In the genomic region with DNA sequence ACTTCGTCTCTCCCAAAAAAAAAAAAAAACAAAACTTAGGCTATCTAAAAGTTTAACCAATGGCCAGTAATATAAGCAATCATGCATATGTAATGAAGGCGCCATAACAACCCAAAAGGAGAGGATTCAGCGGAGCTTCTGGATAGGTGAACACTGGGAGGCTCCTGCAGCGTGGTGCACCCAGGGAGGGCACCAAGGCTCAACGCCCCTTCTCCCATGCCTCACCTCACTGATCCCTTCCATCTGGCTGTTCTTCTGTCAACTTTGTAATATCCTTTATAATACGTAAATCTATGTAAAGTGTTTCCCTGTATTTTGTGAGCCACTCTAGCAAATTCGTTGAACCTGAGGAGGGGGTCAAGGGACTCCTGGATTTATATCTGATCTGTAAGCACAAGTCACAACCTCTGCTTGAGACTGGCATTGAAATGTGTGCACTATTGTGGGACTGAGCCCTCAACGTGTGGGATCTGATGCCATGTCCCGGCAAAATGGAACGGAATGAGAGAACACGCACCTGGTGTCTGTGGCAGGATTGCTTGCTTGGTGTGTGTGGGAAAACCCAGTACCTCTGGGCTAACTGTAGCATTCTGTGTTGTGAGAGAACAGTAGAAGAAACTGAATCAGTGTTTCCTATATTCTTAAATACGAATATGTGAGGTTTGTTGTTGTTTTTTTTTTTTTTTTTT, we compare ENCODE assay signal across 8 cellular contexts. TPM values are rescaled to one million over a fixed set of nuclear protein-coding genes. Genes with fewer than 3 reads are reported as not detected.
DNase-seq lines count a peak whose midpoint lies in the region; ATAC-seq, FAIRE-seq and TF ChIP-seq lines count a peak whose summit lies in the region.

No MANE protein-coding gene starts in this region.

- H2BK120ac ChIP-seq in neuronal stem cell (ENCODE audit: low read depth, low read length): no peak overlapping the region

- H4K91ac ChIP-seq in neuronal stem cell (ENCODE audit: low read depth, low read length, poor library complexity): no peak overlapping the region

- peak overlapping the region; percentile 68 for H3K4me2 ChIP-seq in BLaER1
- H3K4me2 ChIP-seq in neuronal stem cell (ENCODE audit: insufficient read depth, low read length, poor library complexity, severe bottlenecking): peak overlapping the region; percentile 25

- no peak overlapping the region for H3K18ac ChIP-seq in neuronal stem cell (ENCODE audit: low read length)

- no peak for ATAC-seq in GM18858 (IDR thresholded peaks at IDR 0.05; ENCODE audit: unreplicated experiment)

- H3K9ac ChIP-seq in BLaER1 (no peak overlapping the region), duodenal mucosa (ENCODE audit: low read depth in 1 of 2, low read length in 2 of 2) (no peak overlapping the region), neuronal stem cell (ENCODE audit: low read depth, low read length, poor library complexity) (no peak overlapping the region)

- peak overlapping the region; percentile 89 for H2AFZ ChIP-seq in neuronal stem cell (ENCODE audit: low read length)

- no peak for TF ChIP-seq CTCF in LNCaP clone FGC (IDR thresholded peaks at IDR 0.05; ENCODE audit: control insufficient read depth, extremely low read depth, insufficient read depth)
- TF ChIP-seq CTCF in D721Med (IDR thresholded peaks at IDR 0.05; ENCODE audit: insufficient read depth, missing control alignments): no peak

- DNase-seq in LNCaP clone FGC (ENCODE audit: low read depth) (no peak), neuronal stem cell (ENCODE audit: low spot score) (no peak), SIG-M5 treated with dmso at 0.1 percent for 504 hours (lab: John Stamatoyannopoulos, UW; ENCODE audit: unreplicated experiment) (no peak), NOMO-1 (lab: John Stamatoyannopoulos, UW; ENCODE audit: unreplicated experiment in 2 of 2) (no peak), D721Med (ENCODE audit: insufficient read length, low spot score) (no peak)

- no peaks in the 10 kb centered on the region for H4K20me1 ChIP-seq in BLaER1

- no peaks in the 10 kb centered on the region for H3K79me1 ChIP-seq in neuronal stem cell (ENCODE audit: low read depth, low read length)

- H2BK15ac ChIP-seq in neuronal stem cell (ENCODE audit: low read length): no peak overlapping the region

- H2BK5ac ChIP-seq in neuronal stem cell (ENCODE audit: low read length): no peak overlapping the region

- H3K23ac ChIP-seq in neuronal stem cell (ENCODE audit: low read depth, low read length, poor library complexity): no peak overlapping the region

- H2BK12ac ChIP-seq in neuronal stem cell (ENCODE audit: low read length): no peak overlapping the region

- peak overlapping the region; percentile 82 for H4K8ac ChIP-seq in neuronal stem cell (ENCODE audit: low read depth, low read length)

- H3K27ac ChIP-seq in BLaER1 (no peak overlapping the region), duodenal mucosa (ENCODE audit: low read depth, low read length) (no peak overlapping the region), neuronal stem cell (replicated peaks; ENCODE audit: low read length) (no peak overlapping the region)

- H3K4me3 ChIP-seq in BLaER1 (peak overlapping the region; percentile 90), LNCaP clone FGC (ENCODE audit: low read depth, low read length) (peak overlapping the region; percentile 95), duodenal mucosa (ENCODE audit: low read depth in 1 of 2, low read length in 2 of 2) (peak overlapping the region; percentile 58 to 68), neuronal stem cell (ENCODE audit: low read length in 2 of 2) (peak overlapping the region; percentile 56 to 77)

- no peak overlapping the region for H3K14ac ChIP-seq in neuronal stem cell (ENCODE audit: low read length)

- no peak overlapping the region for H2AK5ac ChIP-seq in neuronal stem cell (ENCODE audit: low read depth, low read length)

- H3K36me3 ChIP-seq in BLaER1 (peaks cover 29% of the 10 kb centered on the region), duodenal mucosa (ENCODE audit: control insufficient read depth in 1 of 2, insufficient read depth in 2 of 2, low read length in 2 of 2) (peaks cover 0 to under 1% of the 10 kb centered on the region in 2 donors), neuronal stem cell (replicated peaks in 1 of 2; ENCODE audit: control insufficient read depth in 2 of 2, insufficient read depth in 2 of 2, low read length in 2 of 2) (peaks cover 2 to 13% of the 10 kb centered on the region in 2 donors)

- no peak overlapping the region for H3K4ac ChIP-seq in neuronal stem cell (ENCODE audit: low read length)

- WGBS in neuronal stem cell (ENCODE audit: extremely low coverage in 2 of 2, insufficient read length in 2 of 2, insufficient replicate concordance in 1 of 2), 2 donors: no CpG with 5 or more reads among the region's 12 CpGs

- peaks cover 33% of the 10 kb centered on the region for H3K9me3 ChIP-seq in BLaER1
- H3K9me3 ChIP-seq in duodenal mucosa (ENCODE audit: control insufficient read depth in 1 of 2, low read length in 2 of 2): peaks cover 8 to 13% of the 10 kb centered on the region in 2 donors
- H3K9me3 ChIP-seq in neuronal stem cell (replicated peaks in 1 of 2; ENCODE audit: control insufficient read depth in 2 of 2, insufficient read depth in 1 of 2, low read depth in 1 of 2, low read length in 2 of 2): peaks cover 7 to 35% of the 10 kb centered on the region in 2 donors

- no peak for FAIRE-seq in D721Med (lab: Jason Lieb, UNC)

- peaks cover 28% of the 10 kb centered on the region for H3K4me1 ChIP-seq in BLaER1
- peaks cover 0 to 13% of the 10 kb centered on the region in 2 donors for H3K4me1 ChIP-seq in duodenal mucosa (ENCODE audit: control insufficient read depth in 1 of 2, insufficient read depth in 2 of 2, low read length in 2 of 2)
- peaks cover 0 to 3% of the 10 kb centered on the region in 2 donors for H3K4me1 ChIP-seq in neuronal stem cell (ENCODE audit: control insufficient read depth in 2 of 2, insufficient read depth in 1 of 2, low read depth in 1 of 2, low read length in 2 of 2)

- no peaks in the 10 kb centered on the region for H3K27me3 ChIP-seq in BLaER1
- H3K27me3 ChIP-seq in duodenal mucosa (ENCODE audit: control insufficient read depth in 1 of 2, insufficient read depth in 2 of 2, low read length in 2 of 2): no peaks in the 10 kb centered on the region
- H3K27me3 ChIP-seq in neuronal stem cell (ENCODE audit: control insufficient read depth in 3 of 3, insufficient read depth in 3 of 3, low read depth in 1 of 3, low read length in 3 of 3): no peaks in the 10 kb centered on the region

RNA-seq across cellular contexts. Expression of a gene that starts 0.5 kb away (rescaled TPM):
- polyA plus RNA-seq in neuronal stem cell (2013, experiment 1 of 2): 4.4 TPM
- 4.3 TPM for polyA plus RNA-seq in neuronal stem cell (2013, experiment 2 of 2)

RNA-seq across cellular contexts. Expression of a gene that starts 34.8 kb away (rescaled TPM):
- polyA plus RNA-seq in neuronal stem cell (2013, experiment 1 of 2): 5.8 TPM
- polyA plus RNA-seq in neuronal stem cell (2013, experiment 2 of 2): 5.5 TPM
